Comparison of ENCODE assay signal across 1 cellular context in genomic region chr2:74482801-74483674, GRCh38.
TF ChIP-seq lines count a peak whose summit lies in the region.

A gene with protein sequence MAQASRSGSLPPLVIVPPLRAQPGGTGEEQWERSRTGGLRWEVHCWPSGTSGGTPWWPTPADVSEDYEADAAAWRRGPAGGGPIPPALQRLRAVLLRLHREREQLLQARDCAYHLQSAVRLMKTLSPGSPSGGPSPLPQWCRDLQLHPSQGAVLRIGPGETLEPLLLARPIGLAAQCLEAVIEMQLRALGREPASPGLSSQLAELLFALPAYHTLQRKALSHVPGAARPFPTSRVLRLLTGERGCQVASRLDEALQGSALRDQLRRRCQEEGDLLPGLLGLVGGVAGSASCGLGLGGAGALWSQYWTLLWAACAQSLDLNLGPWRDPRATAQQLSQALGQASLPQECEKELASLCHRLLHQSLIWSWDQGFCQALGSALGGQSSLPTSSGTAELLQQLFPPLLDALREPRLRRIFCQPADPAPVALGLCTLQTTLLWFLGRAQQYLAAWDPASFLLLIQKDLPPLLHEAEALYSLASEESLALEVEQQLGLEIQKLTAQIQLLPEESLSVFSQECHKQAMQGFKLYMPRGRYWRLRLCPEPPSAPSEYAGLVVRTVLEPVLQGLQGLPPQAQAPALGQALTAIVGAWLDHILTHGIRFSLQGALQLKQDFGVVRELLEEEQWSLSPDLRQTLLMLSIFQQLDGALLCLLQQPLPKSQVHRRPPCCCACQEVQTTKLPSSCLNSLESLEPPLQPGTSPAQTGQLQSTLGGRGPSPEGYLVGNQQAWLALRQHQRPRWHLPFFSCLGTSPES (minus strand): TSS chr2:74482998. CDS start chr2:74482837, 161 bp downstream.
TTC31 (plus strand) TSS chr2:74483081; CDS start chr2:74483096, 15 bp downstream.

TF ChIP-seq in HepG2, 621 proteins besides CTCF, POLR2A, EP300 and RAD21 (continued from another document and continues in another):
- TF ChIP-seq, protein P1, sequence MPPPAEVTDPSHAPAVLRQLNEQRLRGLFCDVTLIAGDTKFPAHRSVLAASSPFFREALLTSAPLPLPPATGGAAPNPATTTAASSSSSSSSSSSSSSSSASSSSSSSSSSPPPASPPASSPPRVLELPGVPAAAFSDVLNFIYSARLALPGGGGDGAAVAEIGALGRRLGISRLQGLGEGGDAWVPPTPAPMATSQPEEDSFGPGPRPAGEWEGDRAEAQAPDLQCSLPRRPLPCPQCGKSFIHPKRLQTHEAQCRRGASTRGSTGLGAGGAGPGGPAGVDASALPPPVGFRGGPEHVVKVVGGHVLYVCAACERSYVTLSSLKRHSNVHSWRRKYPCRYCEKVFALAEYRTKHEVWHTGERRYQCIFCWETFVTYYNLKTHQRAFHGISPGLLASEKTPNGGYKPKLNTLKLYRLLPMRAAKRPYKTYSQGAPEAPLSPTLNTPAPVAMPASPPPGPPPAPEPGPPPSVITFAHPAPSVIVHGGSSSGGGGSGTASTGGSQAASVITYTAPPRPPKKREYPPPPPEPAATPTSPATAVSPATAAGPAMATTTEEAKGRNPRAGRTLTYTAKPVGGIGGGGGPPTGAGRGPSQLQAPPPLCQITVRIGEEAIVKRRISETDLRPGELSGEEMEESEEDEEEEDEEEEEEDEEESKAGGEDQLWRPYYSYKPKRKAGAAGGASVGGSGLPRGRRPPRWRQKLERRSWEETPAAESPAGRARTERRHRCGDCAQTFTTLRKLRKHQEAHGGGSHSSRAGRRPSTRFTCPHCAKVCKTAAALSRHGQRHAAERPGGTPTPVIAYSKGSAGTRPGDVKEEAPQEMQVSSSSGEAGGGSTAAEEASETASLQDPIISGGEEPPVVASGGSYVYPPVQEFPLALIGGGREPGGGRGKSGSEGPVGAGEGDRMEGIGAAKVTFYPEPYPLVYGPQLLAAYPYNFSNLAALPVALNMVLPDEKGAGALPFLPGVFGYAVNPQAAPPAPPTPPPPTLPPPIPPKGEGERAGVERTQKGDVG (CRISPR knock-in tag; IDR thresholded peaks at IDR 0.05; ENCODE audit: borderline replicate concordance): peak; percentile 37; the same call in 1 of the 2 replicates
- TF ChIP-seq REPIN1 (CRISPR knock-in tag; IDR thresholded peaks at IDR 0.05; ENCODE audit: borderline replicate concordance, low read depth): peak; percentile 90
- TF ChIP-seq, protein P2, sequence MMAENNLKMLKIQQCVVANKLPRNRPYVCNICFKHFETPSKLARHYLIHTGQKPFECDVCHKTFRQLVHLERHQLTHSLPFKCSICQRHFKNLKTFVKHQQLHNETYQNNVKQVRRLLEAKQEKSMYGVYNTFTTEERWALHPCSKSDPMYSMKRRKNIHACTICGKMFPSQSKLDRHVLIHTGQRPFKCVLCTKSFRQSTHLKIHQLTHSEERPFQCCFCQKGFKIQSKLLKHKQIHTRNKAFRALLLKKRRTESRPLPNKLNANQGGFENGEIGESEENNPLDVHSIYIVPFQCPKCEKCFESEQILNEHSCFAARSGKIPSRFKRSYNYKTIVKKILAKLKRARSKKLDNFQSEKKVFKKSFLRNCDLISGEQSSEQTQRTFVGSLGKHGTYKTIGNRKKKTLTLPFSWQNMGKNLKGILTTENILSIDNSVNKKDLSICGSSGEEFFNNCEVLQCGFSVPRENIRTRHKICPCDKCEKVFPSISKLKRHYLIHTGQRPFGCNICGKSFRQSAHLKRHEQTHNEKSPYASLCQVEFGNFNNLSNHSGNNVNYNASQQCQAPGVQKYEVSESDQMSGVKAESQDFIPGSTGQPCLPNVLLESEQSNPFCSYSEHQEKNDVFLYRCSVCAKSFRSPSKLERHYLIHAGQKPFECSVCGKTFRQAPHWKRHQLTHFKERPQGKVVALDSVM (CRISPR knock-in tag; IDR thresholded peaks at IDR 0.05): peak; percentile 31; the same call in 1 of the 2 replicates
- TF ChIP-seq ZNF746 (CRISPR knock-in tag; IDR thresholded peaks at IDR 0.05): peak; percentile 91; the same call in 1 of the 2 replicates
- peak; percentile 98 for TF ChIP-seq SIN3B (IDR thresholded peaks at IDR 0.05; ENCODE audit: low read length)
- peak; percentile 74; the same call in 1 of the 2 replicates for TF ChIP-seq MXD4 (CRISPR knock-in tag; IDR thresholded peaks at IDR 0.05)
- no peak; the same call in 1 of the 2 replicates for TF ChIP-seq TOPORS (CRISPR knock-in tag; IDR thresholded peaks at IDR 0.05)
- peak; percentile 64 for TF ChIP-seq PAXIP1 (CRISPR knock-in tag; conservative IDR thresholded peaks at IDR 0.05)
- no peak; a peak in 1 of 4 replicates for TF ChIP-seq MAFK (conservative IDR thresholded peaks at IDR 0.05 in 1 of 2, IDR thresholded peaks at IDR 0.05 in 1 of 2; ENCODE audit: low read length in 2 of 2)
- 0 out of 2 replicates have a peak, but pooled peaks have one; percentile 73 for TF ChIP-seq NKX3-1 (CRISPR knock-in tag; IDR thresholded peaks at IDR 0.05)
- TF ChIP-seq ZNF781 (CRISPR knock-in tag; IDR thresholded peaks at IDR 0.05; ENCODE audit: borderline replicate concordance, not compliant biosample characterization): peak; percentile 60
- TF ChIP-seq MBNL3 (CRISPR knock-in tag; conservative IDR thresholded peaks at IDR 0.05): no peak
- TF ChIP-seq SMAD1 (CRISPR knock-in tag; IDR thresholded peaks at IDR 0.05; ENCODE audit: borderline replicate concordance, low read depth): peak; percentile 92; the same call in 1 of the 2 replicates
- peak; percentile 21 for TF ChIP-seq SAFB2 (CRISPR knock-in tag; IDR thresholded peaks at IDR 0.05; ENCODE audit: borderline replicate concordance, low read depth)
- TF ChIP-seq ZSCAN25 (CRISPR knock-in tag; IDR thresholded peaks at IDR 0.05): peak; percentile 73; the same call in 1 of the 2 replicates
- no peak for TF ChIP-seq ZBTB10 (CRISPR knock-in tag; IDR thresholded peaks at IDR 0.05; ENCODE audit: borderline replicate concordance)
- TF ChIP-seq REL (CRISPR knock-in tag; conservative IDR thresholded peaks at IDR 0.05): peak; percentile 23; the same call in 1 of the 2 replicates
- TF ChIP-seq ZNF841 (CRISPR knock-in tag; IDR thresholded peaks at IDR 0.05; ENCODE audit: borderline replicate concordance): no peak
- TF ChIP-seq ZNF552 (CRISPR knock-in tag; IDR thresholded peaks at IDR 0.05; ENCODE audit: borderline replicate concordance): peak; percentile 87; the same call in 1 of the 2 replicates
- TF ChIP-seq FOXK1 (CRISPR knock-in tag; IDR thresholded peaks at IDR 0.05; ENCODE audit: borderline replicate concordance, low read depth): peak; percentile 93; the same call in 1 of the 2 replicates
- peak; percentile 34; the same call in 1 of the 2 replicates for TF ChIP-seq ZNF768 (CRISPR knock-in tag; IDR thresholded peaks at IDR 0.05)
- TF ChIP-seq ZNF292 (CRISPR knock-in tag; IDR thresholded peaks at IDR 0.05; ENCODE audit: borderline replicate concordance, low read depth): no peak
- TF ChIP-seq, protein P3, sequence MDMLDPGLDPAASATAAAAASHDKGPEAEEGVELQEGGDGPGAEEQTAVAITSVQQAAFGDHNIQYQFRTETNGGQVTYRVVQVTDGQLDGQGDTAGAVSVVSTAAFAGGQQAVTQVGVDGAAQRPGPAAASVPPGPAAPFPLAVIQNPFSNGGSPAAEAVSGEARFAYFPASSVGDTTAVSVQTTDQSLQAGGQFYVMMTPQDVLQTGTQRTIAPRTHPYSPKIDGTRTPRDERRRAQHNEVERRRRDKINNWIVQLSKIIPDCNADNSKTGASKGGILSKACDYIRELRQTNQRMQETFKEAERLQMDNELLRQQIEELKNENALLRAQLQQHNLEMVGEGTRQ (IDR thresholded peaks at IDR 0.05; ENCODE audit: low read depth, low read length): no peak
- TF ChIP-seq, protein P3 (CRISPR knock-in tag; IDR thresholded peaks at IDR 0.05; ENCODE audit: borderline replicate concordance): peak; percentile 50; the same call in 1 of the 2 replicates
- peak; percentile 82 for TF ChIP-seq CCDC6 (CRISPR knock-in tag; IDR thresholded peaks at IDR 0.05)
- peak; percentile 98 for TF ChIP-seq GABPB1 (CRISPR knock-in tag; IDR thresholded peaks at IDR 0.05)
- TF ChIP-seq ZNF329 (CRISPR knock-in tag; IDR thresholded peaks at IDR 0.05; ENCODE audit: low read depth): 0 out of 2 replicates have a peak, but pooled peaks have one; percentile 37
- 0 out of 2 replicates have a peak, but pooled peaks have one; percentile 8 for TF ChIP-seq ZSCAN22 (CRISPR knock-in tag; IDR thresholded peaks at IDR 0.05)
- TF ChIP-seq DNMT1 (CRISPR knock-in tag; IDR thresholded peaks at IDR 0.05): peak; percentile 56; the same call in 1 of the 2 replicates
- TF ChIP-seq, protein P4, sequence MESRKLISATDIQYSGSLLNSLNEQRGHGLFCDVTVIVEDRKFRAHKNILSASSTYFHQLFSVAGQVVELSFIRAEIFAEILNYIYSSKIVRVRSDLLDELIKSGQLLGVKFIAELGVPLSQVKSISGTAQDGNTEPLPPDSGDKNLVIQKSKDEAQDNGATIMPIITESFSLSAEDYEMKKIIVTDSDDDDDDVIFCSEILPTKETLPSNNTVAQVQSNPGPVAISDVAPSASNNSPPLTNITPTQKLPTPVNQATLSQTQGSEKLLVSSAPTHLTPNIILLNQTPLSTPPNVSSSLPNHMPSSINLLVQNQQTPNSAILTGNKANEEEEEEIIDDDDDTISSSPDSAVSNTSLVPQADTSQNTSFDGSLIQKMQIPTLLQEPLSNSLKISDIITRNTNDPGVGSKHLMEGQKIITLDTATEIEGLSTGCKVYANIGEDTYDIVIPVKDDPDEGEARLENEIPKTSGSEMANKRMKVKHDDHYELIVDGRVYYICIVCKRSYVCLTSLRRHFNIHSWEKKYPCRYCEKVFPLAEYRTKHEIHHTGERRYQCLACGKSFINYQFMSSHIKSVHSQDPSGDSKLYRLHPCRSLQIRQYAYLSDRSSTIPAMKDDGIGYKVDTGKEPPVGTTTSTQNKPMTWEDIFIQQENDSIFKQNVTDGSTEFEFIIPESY (CRISPR knock-in tag; IDR thresholded peaks at IDR 0.05): peak; percentile 27; the same call in 1 of the 2 replicates
- TF ChIP-seq SOX6 (IDR thresholded peaks at IDR 0.05): no peak
- peak; percentile 77 for TF ChIP-seq SOX6 (CRISPR knock-in tag; IDR thresholded peaks at IDR 0.05)
- TF ChIP-seq CBX2 (IDR thresholded peaks at IDR 0.05; ENCODE audit: low read depth, low read length): no peak
- no peak for TF ChIP-seq CBX2 (CRISPR knock-in tag; IDR thresholded peaks at IDR 0.05; ENCODE audit: low read depth)
